ENCODE assay signal across 24 cellular contexts in genomic region chr22:46826438-46826837, GRCh38.
"Had no signal": no experiment of that assay in that cellular context is flagged by ENCODE, and none has a peak within 500 bp of the region (broad histone marks: within the 10 kb centered on the region; RNA-seq: fewer than 3 reads in every experiment).

No MANE protein-coding gene starts in this region.

- H3K36me3 ChIP-seq: ovary, prostate gland, thoracic aorta, uterus had no signal

- H3K27me3 Mint-ChIP-seq: naive thymus-derived CD4-positive, alpha-beta T cell; natural killer cell treated with Interleukin-12 subunit alpha and Interleukin-12 subunit beta and Interleukin-15 and Interleukin-18, amount 100 ng/mL, for 72 hours; stimulated activated naive B cell treated with anti-CD40 and anti-IgM and Interleukin-4, amounts not matched to agents 10 μg/mL and 1 μg/mL and 100 μg/mL, for 72 hours had no signal

- ATAC-seq: left cardiac atrium; mucosa of descending colon; naive thymus-derived CD4-positive, alpha-beta T cell; natural killer cell treated with Interleukin-12 subunit alpha and Interleukin-12 subunit beta and Interleukin-15 and Interleukin-18, amount 100 ng/mL, for 72 hours; right cardiac atrium; sciatic nerve; stimulated activated naive B cell treated with anti-CD40 and anti-IgM and Interleukin-4, amounts not matched to agents 10 μg/mL and 1 μg/mL and 100 μg/mL, for 72 hours; stimulated activated naive CD8-positive, alpha-beta T cell treated with anti-CD3 and anti-CD28 coated beads, Interleukin-15, Interleukin-2, amounts not matched to agents 100 U/mL and 50 U/mL, for 24 hours had no signal

- H3K4me3 ChIP-seq: lung, mucosa of descending colon, ovary, prostate gland, skin epidermis, stomach, suprapubic skin, thoracic aorta, tibial artery, uterus had no signal

- H3K9me3 Mint-ChIP-seq: natural killer cell treated with Interleukin-12 subunit alpha and Interleukin-12 subunit beta and Interleukin-15 and Interleukin-18, amount 100 ng/mL, for 72 hours; stimulated activated naive B cell treated with anti-CD40 and anti-IgM and Interleukin-4, amounts not matched to agents 10 μg/mL and 1 μg/mL and 100 μg/mL, for 72 hours had no signal

- H3K4me1 ChIP-seq: prostate gland had no signal

- H3K27me3 ChIP-seq: ovary, stomach, suprapubic skin, tibial artery, uterus had no signal

- H3K4me3 Mint-ChIP-seq: naive thymus-derived CD4-positive, alpha-beta T cell; natural killer cell treated with Interleukin-12 subunit alpha and Interleukin-12 subunit beta and Interleukin-15 and Interleukin-18, amount 100 ng/mL, for 72 hours; stimulated activated naive B cell treated with anti-CD40 and anti-IgM and Interleukin-4, amounts not matched to agents 10 μg/mL and 1 μg/mL and 100 μg/mL, for 72 hours had no signal

- H3K27ac ChIP-seq: ovary, prostate gland, skin epidermis, stomach, suprapubic skin, thoracic aorta, tibial artery, uterus had no signal

- H3K9me3 ChIP-seq: mucosa of descending colon, ovary, prostate gland, stomach, suprapubic skin, thoracic aorta, tibial artery, uterus had no signal

- H3K27ac Mint-ChIP-seq: naive thymus-derived CD4-positive, alpha-beta T cell; natural killer cell treated with Interleukin-12 subunit alpha and Interleukin-12 subunit beta and Interleukin-15 and Interleukin-18, amount 100 ng/mL, for 72 hours had no signal

- DNase-seq: hippocampal formation; kidney glomerular epithelial cell; left cardiac atrium; midbrain; ovary; retina; stimulated activated CD4-positive, alpha-beta T cell treated with anti-CD3 and anti-CD28 coated beads, Interleukin-12 subunit alpha, Interleukin-12 subunit beta, amount 100 ng/mL, for 4 hours; stimulated activated CD4-positive, alpha-beta T cell treated with anti-CD3 and anti-CD28 coated beads, Interleukin-15, amount 100 ng/mL, for 24 hours; stimulated activated CD4-positive, alpha-beta T cell treated with anti-CD3 and anti-CD28 coated beads, Interleukin-4, amount 100 ng/mL, for 1 hour; stimulated activated naive B cell treated with anti-CD40 and anti-IgM and Interleukin-4, amounts not matched to agents 10 μg/mL and 1 μg/mL and 100 μg/mL, for 72 hours; stimulated activated naive CD8-positive, alpha-beta T cell treated with anti-CD3 and anti-CD28 coated beads, Interleukin-15, Interleukin-2, amounts not matched to agents 100 U/mL and 50 U/mL, for 24 hours; stomach; tibial artery; uterus had no signal
